10 cellular contexts compared by ENCODE assay signal in the genomic region with DNA sequence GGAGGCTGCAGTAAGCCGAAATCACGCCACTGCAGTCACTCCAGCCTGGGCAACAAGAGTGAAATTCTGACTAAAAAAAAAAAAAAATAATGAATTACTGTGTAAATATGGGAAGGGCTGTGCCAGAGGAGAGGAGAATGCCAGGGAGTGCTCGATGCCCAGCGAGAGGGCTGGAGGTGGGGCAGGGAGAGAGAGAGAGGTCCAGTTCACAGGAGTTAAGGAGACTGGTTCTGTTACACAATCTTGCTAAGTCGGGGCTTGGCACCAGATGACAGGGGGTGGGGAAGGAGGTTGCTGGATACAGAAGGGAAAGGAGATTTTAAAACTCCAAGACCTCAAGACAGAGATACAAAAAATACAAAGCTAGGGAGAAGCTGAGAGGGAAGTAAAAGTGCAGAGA. TPM values are rescaled to one million over a fixed set of nuclear protein-coding genes. Genes with fewer than 3 reads are reported as not detected.
A peak's percentile ranks its signal among the peaks of the same experiment; 100 is the strongest.
DNase-seq lines count a peak whose midpoint lies in the region; ATAC-seq and TF ChIP-seq lines count a peak whose summit lies in the region.
"Had no signal": no experiment of that assay in that cellular context is flagged by ENCODE, and none has a peak within 500 bp of the region (broad histone marks: within the 10 kb centered on the region; RNA-seq: fewer than 3 reads in every experiment).

No MANE protein-coding gene starts in this region.

- H3K4me3 ChIP-seq in dorsolateral prefrontal cortex, result peak overlapping the region in 46 of 59 donors; percentile 7 to 63 (median 50)
- H3K4me3 ChIP-seq in mucosa of rectum (ENCODE audit: low read length in 2 of 2), result peak overlapping the region; percentile 81 to 87
- H3K4me3 ChIP-seq: BLaER1 had no signal

- H3K9ac ChIP-seq in mucosa of rectum (ENCODE audit: low read depth in 1 of 2, low read length in 2 of 2), result peak overlapping the region in 1 of 2 donors; percentile 83

- H3K4me1 ChIP-seq in mucosa of rectum (ENCODE audit: control insufficient read depth in 2 of 2, insufficient read depth in 2 of 2, low read length in 2 of 2), result peaks cover 47 to 57% of the 10 kb centered on the region in 2 donors

- peak overlapping the region in 38 of 59 donors; percentile 5 to 88 (median 72) for H3K27ac ChIP-seq in dorsolateral prefrontal cortex
- H3K27ac ChIP-seq in mucosa of rectum (ENCODE audit: low read depth in 2 of 2, low read length in 2 of 2), result peak overlapping the region; percentile 91 to 94

- peak; percentile 45 for ATAC-seq in Right ventricle myocardium inferior
- ATAC-seq in GM21723 (IDR thresholded peaks at IDR 0.05; ENCODE audit: unreplicated experiment), result no peak
- ATAC-seq in GM19023 (IDR thresholded peaks at IDR 0.05; ENCODE audit: unreplicated experiment), result no peak
- ATAC-seq: stimulated activated naive CD8-positive, alpha-beta T cell treated with anti-CD3 and anti-CD28 coated beads, Interleukin-15, amount 100 ng/mL, for 72 hours had no signal

- H3K27me3 ChIP-seq in dorsolateral prefrontal cortex (no peaks in the 10 kb centered on the region), mucosa of rectum (ENCODE audit: control insufficient read depth in 2 of 2, insufficient read depth in 2 of 2, low read length in 2 of 2) (no peaks in the 10 kb centered on the region)
- H3K27me3 ChIP-seq: BLaER1 had no signal

- intact Hi-C loops in Right ventricle myocardium inferior (cut with DNase I) (no loop called here), cardiac septum (cut with DNase I) (no loop called here), dorsolateral prefrontal cortex (cut with DNase I) (no loop called here)

- no peak for TF ChIP-seq CTCF in dorsolateral prefrontal cortex (IDR thresholded peaks at IDR 0.05 in 54 of 56, conservative IDR thresholded peaks at IDR 0.05 in 2 of 56; ENCODE audit: low read depth in 1 of 56, partially characterized antibody in 56 of 56)

- H3K9me3 ChIP-seq in mucosa of rectum (ENCODE audit: control insufficient read depth in 2 of 2, low read length in 2 of 2), result no peaks in the 10 kb centered on the region
- H3K9me3 ChIP-seq: BLaER1 had no signal

- H3K36me3 ChIP-seq in mucosa of rectum (ENCODE audit: control insufficient read depth in 2 of 2, insufficient read depth in 2 of 2, low read length in 2 of 2), result peaks cover 24 to 25% of the 10 kb centered on the region in 2 donors
- H3K36me3 ChIP-seq: BLaER1 had no signal

- DNase-seq in Right ventricle myocardium inferior (ENCODE audit: missing footprints) (peak; percentile 73), cardiac septum (ENCODE audit: low spot score) (no peak), dorsolateral prefrontal cortex (peak in 4 of 10 donors; percentile 13 to 43 (median 33)), SIG-M5 treated with dmso at 0.1 percent for 504 hours (lab: John Stamatoyannopoulos, UW; ENCODE audit: unreplicated experiment) (no peak), HuH-7 (ENCODE audit: low spot score) (no peak)
- DNase-seq: stimulated activated naive CD8-positive, alpha-beta T cell treated with anti-CD3 and anti-CD28 coated beads, Interleukin-15, amount 100 ng/mL, for 72 hours had no signal

RNA-seq across cellular contexts. Expression of gene SELENBP1, which starts 1.2 kb away (rescaled TPM):
- total RNA-seq in Right ventricle myocardium inferior (129 TPM), cardiac septum (21.2 TPM), dorsolateral prefrontal cortex (100 to 1,000 TPM in 1 of 120 experiments, 10 to 100 TPM in 119; 14.5 to 109 (median 42.1) TPM)

RNA-seq across cellular contexts. Expression of gene RFX5, which starts 24.3 kb away (rescaled TPM):
- total RNA-seq in Right ventricle myocardium inferior (16.5 TPM), cardiac septum (27.2 TPM), dorsolateral prefrontal cortex (10 to 100 TPM; 21.1 to 65.9 (median 38.7) TPM)

RNA-seq across cellular contexts. Expression of gene PSMB4, which starts 28.0 kb away (rescaled TPM):
- 185 TPM for total RNA-seq in Right ventricle myocardium inferior
- 186 TPM for total RNA-seq in cardiac septum
- 100 to 1,000 TPM; 103 to 226 (median 181) TPM for total RNA-seq in dorsolateral prefrontal cortex

RNA-seq across cellular contexts. Expression of gene PI4KB, which starts 44.1 kb away (rescaled TPM):
- 53.7 TPM for total RNA-seq in Right ventricle myocardium inferior
- 47.7 TPM for total RNA-seq in cardiac septum
- total RNA-seq in dorsolateral prefrontal cortex, result 100 to 1,000 TPM in 23 of 120 experiments, 10 to 100 TPM in 97; 67.1 to 120 (median 92.2) TPM
